ENCODE assay signal across 1 cellular context in the genomic region with DNA sequence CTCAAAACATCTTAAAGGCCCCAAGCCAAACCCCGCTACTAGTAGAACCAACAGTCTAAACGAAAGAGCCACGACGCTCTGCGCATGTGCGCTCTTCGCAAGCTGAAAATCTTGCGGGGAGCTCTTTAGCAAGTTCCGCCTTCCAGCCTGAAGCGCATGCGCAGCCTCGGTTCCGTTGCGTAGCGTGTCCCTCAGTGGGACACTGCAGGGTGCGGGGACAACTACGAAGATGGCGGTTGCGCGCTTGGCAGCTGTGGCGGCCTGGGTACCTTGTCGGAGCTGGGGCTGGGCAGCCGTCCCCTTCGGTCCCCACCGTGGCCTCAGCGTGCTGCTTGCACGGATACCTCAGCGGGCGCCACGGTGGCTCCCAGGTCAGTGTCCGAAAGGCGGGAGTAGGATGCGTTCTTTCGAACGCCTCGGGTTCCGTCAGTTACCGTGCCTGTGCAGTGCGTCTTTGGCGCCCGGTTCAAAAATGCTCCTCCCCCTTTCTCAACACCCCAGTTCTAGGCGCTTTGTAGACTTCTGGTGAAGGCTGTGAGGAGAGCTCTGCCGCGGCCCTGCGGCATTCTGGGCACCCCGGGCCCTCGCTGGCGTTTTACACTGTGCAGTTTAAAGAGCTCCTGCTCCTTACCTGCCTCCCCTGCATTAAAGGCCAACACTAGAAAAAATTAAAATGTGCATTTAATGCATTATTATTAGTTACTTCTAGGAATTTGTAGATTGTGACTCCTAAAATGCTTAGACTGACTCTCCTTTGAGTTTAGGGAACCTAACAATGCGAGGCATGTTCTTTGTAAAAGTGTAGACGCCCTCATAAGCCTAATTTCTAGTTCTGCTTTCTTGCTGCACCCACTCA.
A peak's percentile ranks its signal among the peaks of the same experiment; 100 is the strongest.
TF ChIP-seq lines count a peak whose summit lies in the region.

A gene (plus strand): TSS at position 194 of the 856 bp plus-strand sequence. CDS start 36 bp downstream, at position 230.

TF ChIP-seq in A549, 52 proteins besides CTCF, POLR2A, EP300 and RAD21 (continued from another document):
- TF ChIP-seq, protein P1, sequence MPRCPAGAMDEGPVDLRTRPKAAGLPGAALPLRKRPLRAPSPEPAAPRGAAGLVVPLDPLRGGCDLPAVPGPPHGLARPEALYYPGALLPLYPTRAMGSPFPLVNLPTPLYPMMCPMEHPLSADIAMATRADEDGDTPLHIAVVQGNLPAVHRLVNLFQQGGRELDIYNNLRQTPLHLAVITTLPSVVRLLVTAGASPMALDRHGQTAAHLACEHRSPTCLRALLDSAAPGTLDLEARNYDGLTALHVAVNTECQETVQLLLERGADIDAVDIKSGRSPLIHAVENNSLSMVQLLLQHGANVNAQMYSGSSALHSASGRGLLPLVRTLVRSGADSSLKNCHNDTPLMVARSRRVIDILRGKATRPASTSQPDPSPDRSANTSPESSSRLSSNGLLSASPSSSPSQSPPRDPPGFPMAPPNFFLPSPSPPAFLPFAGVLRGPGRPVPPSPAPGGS (IDR thresholded peaks at IDR 0.05): peak; percentile 64; the same call in 1 of the 3 replicates
